Comparison of ENCODE assay signal across 13 cellular contexts in the genomic region with DNA sequence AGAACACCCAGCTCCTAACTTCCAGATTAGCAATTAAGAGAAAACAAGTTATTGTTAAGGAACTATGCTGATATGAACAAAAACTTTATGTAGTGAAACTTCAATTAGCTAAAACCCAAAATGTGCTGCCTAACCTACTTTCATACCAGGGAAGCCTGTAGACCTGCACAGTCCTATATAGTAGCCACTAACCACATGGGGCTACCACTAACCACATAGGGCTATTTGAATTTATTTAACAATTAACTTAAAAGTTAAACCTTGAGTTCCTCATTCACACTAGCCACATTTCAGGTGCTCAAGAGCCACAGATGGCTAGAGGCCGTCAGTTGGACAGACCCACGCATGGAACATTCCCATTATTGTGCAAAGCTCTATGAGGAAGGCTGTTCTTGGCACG.
A peak's percentile ranks its signal among the peaks of the same experiment; 100 is the strongest.
DNase-seq lines count a peak whose midpoint lies in the region; ATAC-seq and TF ChIP-seq lines count a peak whose summit lies in the region.
"Had no signal": no experiment of that assay in that cellular context is flagged by ENCODE, and none has a peak within 500 bp of the region (broad histone marks: within the 10 kb centered on the region; RNA-seq: fewer than 3 reads in every experiment).

No MANE protein-coding gene starts in this region.

- H3K9ac ChIP-seq in PC-3 (ENCODE audit: low read length): no peak overlapping the region

- H3K79me2 ChIP-seq in PC-3 (ENCODE audit: low read length): no peaks in the 10 kb centered on the region

- H3K27ac Mint-ChIP-seq in stimulated activated naive B cell treated with anti-CD40 and anti-IgM and Interleukin-4, amounts not matched to agents 10 μg/mL and 1 μg/mL and 100 μg/mL, for 72 hours: no peak overlapping the region
- H3K27ac Mint-ChIP-seq: CD4-positive, CD25-positive, alpha-beta regulatory T cell; dendritic cell treated with granulocyte-macrophage colony-stimulating factor and Interleukin-4, amounts not matched to agents 40 ng/mL and 50 ng/mL, for 4 days had no signal

- peaks cover 0 to 4% of the 10 kb centered on the region in 2 donors for H3K36me3 Mint-ChIP-seq in stimulated activated naive B cell treated with anti-CD40 and anti-IgM and Interleukin-4, amounts not matched to agents 10 μg/mL and 1 μg/mL and 100 μg/mL, for 72 hours
- H3K36me3 Mint-ChIP-seq: CD4-positive, CD25-positive, alpha-beta regulatory T cell had no signal

- 91% methylated on average over 3 of the region's 3 CpGs for WGBS in right cardiac atrium

- no peaks in the 10 kb centered on the region for H3K9me2 ChIP-seq in PC-3 (replicated peaks; ENCODE audit: low read length)

- peaks cover 8 to 12% of the 10 kb centered on the region in 2 donors for H3K9me3 Mint-ChIP-seq in stimulated activated naive B cell treated with anti-CD40 and anti-IgM and Interleukin-4, amounts not matched to agents 10 μg/mL and 1 μg/mL and 100 μg/mL, for 72 hours

- DNase-seq in stimulated activated naive B cell treated with anti-CD40 and anti-IgM and Interleukin-4, amounts not matched to agents 10 μg/mL and 1 μg/mL and 100 μg/mL, for 72 hours: no peak
- no peak for DNase-seq in PC-3
- no peak for DNase-seq in NCI-H1436 (lab: John Stamatoyannopoulos, UW)
- no peak for DNase-seq in right cardiac atrium
- DNase-seq: CD4-positive, CD25-positive, alpha-beta regulatory T cell; NCI-H1930; testis had no signal

- BruUV-seq in PC-3 (replicated peaks; lab: Mats Ljungman, UMichigan): no TSS peak

- H3K4me3 ChIP-seq in PC-3 (ENCODE audit: low read length) (no peak overlapping the region), right cardiac atrium (ENCODE audit: low read length) (no peak overlapping the region)
- H3K4me3 ChIP-seq: smooth muscle cell, testis had no signal

- peaks cover 0 to 24% of the 10 kb centered on the region in 2 donors for H3K4me1 Mint-ChIP-seq in stimulated activated naive B cell treated with anti-CD40 and anti-IgM and Interleukin-4, amounts not matched to agents 10 μg/mL and 1 μg/mL and 100 μg/mL, for 72 hours
- H3K4me1 Mint-ChIP-seq: CD4-positive, CD25-positive, alpha-beta regulatory T cell had no signal

- H3K27me3 ChIP-seq in PC-3 (ENCODE audit: low read length) (no peaks in the 10 kb centered on the region), right cardiac atrium (ENCODE audit: control insufficient read depth, insufficient read depth) (no peaks in the 10 kb centered on the region)
- H3K27me3 ChIP-seq: testis had no signal

- peaks cover 37% of the 10 kb centered on the region for H3K36me3 ChIP-seq in PC-3 (ENCODE audit: low read depth, low read length)

- CTCF ChIA-PET in PC-3 (lab: Charles Lee): no interaction called here

- no peak overlapping the region for H3K4me2 ChIP-seq in PC-3 (ENCODE audit: low read length)
- H3K4me2 ChIP-seq: smooth muscle cell had no signal

- no peaks in the 10 kb centered on the region for H3K4me1 ChIP-seq in PC-3 (ENCODE audit: insufficient read depth, low read length)
- no peaks in the 10 kb centered on the region for H3K4me1 ChIP-seq in right cardiac atrium (ENCODE audit: control insufficient read depth, insufficient read depth, low read length)
- H3K4me1 ChIP-seq: testis had no signal

- H3K27me3 Mint-ChIP-seq in stimulated activated naive B cell treated with anti-CD40 and anti-IgM and Interleukin-4, amounts not matched to agents 10 μg/mL and 1 μg/mL and 100 μg/mL, for 72 hours: peaks cover 0 to 4% of the 10 kb centered on the region in 2 donors
- H3K27me3 Mint-ChIP-seq: CD4-positive, CD25-positive, alpha-beta regulatory T cell had no signal

- H3K4me3 Mint-ChIP-seq in stimulated activated naive B cell treated with anti-CD40 and anti-IgM and Interleukin-4, amounts not matched to agents 10 μg/mL and 1 μg/mL and 100 μg/mL, for 72 hours: no peak overlapping the region
- H3K4me3 Mint-ChIP-seq: CD4-positive, CD25-positive, alpha-beta regulatory T cell; dendritic cell treated with granulocyte-macrophage colony-stimulating factor and Interleukin-4, amounts not matched to agents 40 ng/mL and 50 ng/mL, for 4 days had no signal

- H3K27ac ChIP-seq in PC-3 (ENCODE audit: low read length): no peak overlapping the region
- no peak overlapping the region for H3K27ac ChIP-seq in right cardiac atrium (ENCODE audit: low read length)
- H3K27ac ChIP-seq: testis had no signal

- H3K9me3 ChIP-seq in PC-3 (ENCODE audit: low read length) (no peaks in the 10 kb centered on the region; the same call in 1 of the 2 replicates), right cardiac atrium (ENCODE audit: control insufficient read depth, low read length) (no peaks in the 10 kb centered on the region)
- H3K9me3 ChIP-seq: testis had no signal

- H4K20me1 ChIP-seq in PC-3 (ENCODE audit: low read length): no peaks in the 10 kb centered on the region

- POLR2A ChIA-PET in PC-3 (lab: Charles Lee; ENCODE audit: unreplicated experiment): interaction anchor here (0.5 kb wide), 1 partner anchor 15 kb away, joined by 5 read pairs; no protein-coding TSS in a partner anchor

- intact Hi-C loops in PC-3 (cut with micrococcal nuclease) (no loop called here), right cardiac atrium (cut with DNase I) (no loop called here)

- no peak overlapping the region for H2AFZ ChIP-seq in PC-3 (ENCODE audit: low read length)

- TF ChIP-seq CTCF in PC-3 (conservative IDR thresholded peaks at IDR 0.05; ENCODE audit: low read depth, low read length): no peak

- ATAC-seq in GM19372 (IDR thresholded peaks at IDR 0.05; ENCODE audit: low read depth, unreplicated experiment) (peak; percentile 66), HG02610 (IDR thresholded peaks at IDR 0.05; ENCODE audit: unreplicated experiment) (peak; percentile 62), HG03354 (IDR thresholded peaks at IDR 0.05; ENCODE audit: poor library complexity, severe bottlenecking, unreplicated experiment) (peak; percentile 86), PC-3 (no peak), right cardiac atrium (no peak)
- ATAC-seq in stimulated activated naive B cell treated with anti-CD40 and anti-IgM and Interleukin-4, amounts not matched to agents 10 μg/mL and 1 μg/mL and 100 μg/mL, for 72 hours (replicated peaks): peak; percentile 64 to 79
- ATAC-seq: activated CD4-positive, CD25-positive, alpha-beta regulatory T cell treated with anti-CD3 and anti-CD28 coated beads, Interleukin-2, amount 50 U/mL, for 24 hours had no signal

- H3F3A ChIP-seq in PC-3 (ENCODE audit: low read length, unreplicated experiment): no peaks in the 10 kb centered on the region

Comparison
In these comparisons a context has a peak if more than half of its experiments do, and no peak if none do; other contexts are left out.
1. ATAC-seq: peak in GM19372 (single experiment), HG02610 (single experiment), HG03354 (single experiment) and stimulated activated naive B cell treated with anti-CD40 and anti-IgM and Interleukin-4, amounts not matched to agents 10 μg/mL and 1 μg/mL and 100 μg/mL, for 72 hours (2 of 2); none in PC-3 (single experiment) and right cardiac atrium (0 of 2).